In genomic region chr6:79670789-79671188, GRCh38 we compare ENCODE assay signal across 1 cellular context.
TF ChIP-seq lines count a peak whose summit lies in the region.

No MANE protein-coding gene starts in this region.

TF ChIP-seq in GM23338, 12 proteins besides CTCF, POLR2A, EP300 and RAD21:
- TF ChIP-seq STAT1 (IDR thresholded peaks at IDR 0.05; ENCODE audit: unreplicated experiment) (no peak), POLR2AphosphoS5 (IDR thresholded peaks at IDR 0.05; ENCODE audit: low read depth) (no peak), ZNF114 (CRISPR knock-in tag; IDR thresholded peaks at IDR 0.05) (no peak), EZH2 (IDR thresholded peaks at IDR 0.05; ENCODE audit: low read depth, unreplicated experiment) (no peak), ETS1 (IDR thresholded peaks at IDR 0.05) (no peak), ZNF331 (CRISPR knock-in tag; IDR thresholded peaks at IDR 0.05; ENCODE audit: low read depth) (no peak), ZNF462 (CRISPR knock-in tag; IDR thresholded peaks at IDR 0.05) (no peak), EZH2phosphoT487 (IDR thresholded peaks at IDR 0.05; ENCODE audit: unreplicated experiment) (no peak)
